1 cellular context compared by ENCODE assay signal in the genomic region with DNA sequence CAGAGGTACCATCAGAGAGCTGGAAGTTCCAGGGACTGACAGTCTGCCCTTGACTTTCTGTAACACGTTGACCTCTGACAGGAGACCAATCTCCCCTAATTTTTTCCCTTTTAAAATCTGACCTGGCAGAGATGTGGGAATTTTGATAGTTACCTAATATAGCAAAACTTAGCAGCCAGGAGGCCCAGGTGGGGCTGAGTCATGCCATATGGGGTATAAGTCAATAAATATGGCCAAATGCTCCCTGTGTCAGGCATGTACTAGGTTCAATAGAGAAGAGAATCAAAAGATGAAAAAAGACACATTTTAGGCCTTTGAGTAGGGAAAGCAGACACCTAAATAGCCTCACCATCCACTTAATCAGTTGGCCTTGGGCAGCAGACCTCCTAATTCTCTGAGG.
TF ChIP-seq lines count a peak whose summit lies in the region.

No MANE protein-coding gene starts in this region.

TF ChIP-seq in IMR-90, 13 proteins besides CTCF, POLR2A, EP300 and RAD21 (continued from another document):
- TF ChIP-seq USF2 (IDR thresholded peaks at IDR 0.05; ENCODE audit: low read depth, low read length), result no peak
